In the genomic region with DNA sequence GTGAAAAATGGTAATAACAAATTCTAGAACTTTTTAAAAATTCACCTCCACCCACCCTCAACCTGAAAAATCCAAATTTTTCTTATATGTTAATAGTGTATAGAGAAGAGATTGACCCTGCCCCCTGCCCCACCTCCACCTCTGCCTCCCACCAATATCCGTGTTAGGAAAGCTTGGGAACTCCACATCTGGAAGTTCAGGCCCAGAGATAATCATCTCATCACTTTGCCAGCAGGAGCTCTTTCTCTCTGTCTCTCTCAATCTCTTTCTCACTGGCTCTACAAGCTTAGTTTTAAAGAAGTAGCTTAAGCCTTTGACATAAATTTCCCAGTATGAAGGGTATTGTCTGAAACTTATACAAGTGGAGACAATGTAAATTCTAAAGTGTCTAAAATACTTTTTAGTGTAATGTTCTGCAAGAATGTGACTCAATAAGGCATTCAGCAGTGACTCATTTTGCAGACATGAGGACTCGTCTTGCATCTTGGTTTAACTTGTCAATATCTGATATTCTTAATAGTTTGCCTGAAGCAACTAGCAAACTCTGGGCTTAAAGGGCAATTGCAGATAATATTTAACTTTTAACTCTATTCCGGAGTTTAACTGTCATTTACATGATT, we compare ENCODE assay signal across 14 cellular contexts.
DNase-seq lines count a peak whose midpoint lies in the region; ATAC-seq and TF ChIP-seq lines count a peak whose summit lies in the region.
"Had no signal": no experiment of that assay in that cellular context is flagged by ENCODE, and none has a peak within 500 bp of the region (broad histone marks: within the 10 kb centered on the region; RNA-seq: fewer than 3 reads in every experiment).

No MANE protein-coding gene starts in this region.

- no peak overlapping the region for H3K14ac ChIP-seq in trophoblast cell (ENCODE audit: low read length)

- H4K8ac ChIP-seq in trophoblast cell (ENCODE audit: low read depth, low read length), result no peak overlapping the region

- WGBS in trophoblast cell (ENCODE audit: extremely low coverage, insufficient coverage, insufficient read length), result no CpG with 5 or more reads among the region's 3 CpGs

- H3K9ac ChIP-seq in adipocyte (ENCODE audit: low read length) (no peak overlapping the region), trophoblast cell (ENCODE audit: low read length) (no peak overlapping the region)

- no peak overlapping the region for H3K4me2 ChIP-seq in trophoblast cell (ENCODE audit: low read length)

- H2BK5ac ChIP-seq in trophoblast cell (ENCODE audit: low read depth, low read length, poor library complexity), result no peak overlapping the region

- DNase-seq in GM04503 (ENCODE audit: low read depth) (peak; percentile 31), adipocyte (ENCODE audit: low read depth) (peak; percentile 72), fibroblast of the aortic adventitia (ENCODE audit: low read depth) (peak; percentile 22), trophoblast cell (peak; percentile 26 to 78), NOMO-1 treated with dmso at 0.1 percent for 144 hours (lab: John Stamatoyannopoulos, UW; ENCODE audit: unreplicated experiment) (no peak), KG1 (lab: John Stamatoyannopoulos, UW) (no peak), DMS153 (lab: John Stamatoyannopoulos, UW) (no peak)
- DNase-seq: activated CD4-positive, CD25-positive, alpha-beta regulatory T cell treated with anti-CD3 and anti-CD28 coated beads, Interleukin-2, amount 50 U/mL, for 72 hours; adrenal gland; CD8-positive, alpha-beta memory T cell; MM.1S; natural killer cell had no signal

- H3K18ac ChIP-seq in trophoblast cell (ENCODE audit: low read length), result no peak overlapping the region

- TF ChIP-seq CTCF in fibroblast of the aortic adventitia (IDR thresholded peaks at IDR 0.05; ENCODE audit: insufficient read depth, low read length), result no peak

- H4K91ac ChIP-seq in trophoblast cell (ENCODE audit: low read depth, low read length), result no peak overlapping the region

- H2AFZ ChIP-seq in trophoblast cell (ENCODE audit: insufficient read depth, low read length, poor library complexity), result no peak overlapping the region

- H2AK5ac ChIP-seq in trophoblast cell (ENCODE audit: low read length), result no peak overlapping the region

- H3K36me3 ChIP-seq in adipocyte (ENCODE audit: control insufficient read depth, insufficient read depth, low read length, severe bottlenecking) (no peaks in the 10 kb centered on the region), trophoblast cell (ENCODE audit: control insufficient read depth in 1 of 2, insufficient read depth in 2 of 2, low read length in 2 of 2) (no peaks in the 10 kb centered on the region)
- H3K36me3 ChIP-seq: adrenal gland had no signal

- H2BK12ac ChIP-seq in trophoblast cell (ENCODE audit: low read length), result no peak overlapping the region

- no peak overlapping the region for H3K23ac ChIP-seq in trophoblast cell (ENCODE audit: low read length)

- H3K79me2 ChIP-seq in trophoblast cell (ENCODE audit: control insufficient read depth, insufficient read depth, low read length, poor library complexity), result no peaks in the 10 kb centered on the region

- H3K4me1 ChIP-seq in adipocyte (ENCODE audit: control insufficient read depth, insufficient read depth, low read length), result peaks cover 15% of the 10 kb centered on the region
- H3K4me1 ChIP-seq in trophoblast cell (ENCODE audit: control insufficient read depth in 1 of 2, insufficient read depth in 2 of 2, low read length in 2 of 2), result no peaks in the 10 kb centered on the region
- H3K4me1 ChIP-seq: adrenal gland had no signal

- H4K12ac ChIP-seq in trophoblast cell (ENCODE audit: low read depth, low read length), result no peak overlapping the region

- ATAC-seq in HG03025 (IDR thresholded peaks at IDR 0.05; ENCODE audit: low FRiP score, unreplicated experiment), result no peak
- ATAC-seq: natural killer cell had no signal

- no peaks in the 10 kb centered on the region for H3K27me3 ChIP-seq in adipocyte (replicated peaks; ENCODE audit: control insufficient read depth, insufficient read depth, low read length)
- H3K27me3 ChIP-seq in trophoblast cell (ENCODE audit: insufficient read depth, low read length), result no peaks in the 10 kb centered on the region
- H3K27me3 ChIP-seq: adrenal gland had no signal

- no peaks in the 10 kb centered on the region for H3K9me3 ChIP-seq in adipocyte (ENCODE audit: control insufficient read depth, low read length)
- no peaks in the 10 kb centered on the region for H3K9me3 ChIP-seq in trophoblast cell (ENCODE audit: insufficient read depth, low read depth, low read length)
- H3K9me3 ChIP-seq: adrenal gland had no signal

- no peak overlapping the region for H3K4ac ChIP-seq in trophoblast cell (ENCODE audit: low read depth, low read length)

- H3K4me3 ChIP-seq in adipocyte (ENCODE audit: low read length), result no peak overlapping the region
- H3K4me3 ChIP-seq in fibroblast of the aortic adventitia (ENCODE audit: low read depth, low read length), result no peak overlapping the region
- H3K4me3 ChIP-seq in trophoblast cell (ENCODE audit: low read depth, low read length), result no peak overlapping the region
- H3K4me3 ChIP-seq: adrenal gland, skin epidermis had no signal

- peak overlapping the region; percentile 67 for H3K27ac ChIP-seq in trophoblast cell (ENCODE audit: low read depth, low read length)
- H3K27ac ChIP-seq: adrenal gland, skin epidermis had no signal

- H3K79me1 ChIP-seq in trophoblast cell (ENCODE audit: low read length), result no peaks in the 10 kb centered on the region

- no peak overlapping the region for H2BK120ac ChIP-seq in trophoblast cell (ENCODE audit: insufficient read depth, low read length, poor library complexity)

Comparison
In these comparisons a context has a peak if more than half of its experiments do, and no peak if none do; other contexts are left out.
1. DNase-seq: peak in GM04503 (single experiment), adipocyte (single experiment), fibroblast of the aortic adventitia (single experiment) and trophoblast cell (2 of 2); none in NOMO-1 treated with dmso at 0.1 percent for 144 hours (single experiment), KG1 (single experiment) and DMS153 (single experiment).